27 cellular contexts compared by ENCODE assay signal in genomic region chr12:132740313-132740646, GRCh38.
"Had no signal": no experiment of that assay in that cellular context is flagged by ENCODE, and none has a peak within 500 bp of the region (broad histone marks: within the 10 kb centered on the region; RNA-seq: fewer than 3 reads in every experiment).

No MANE protein-coding gene starts in this region.

- H3K27ac Mint-ChIP-seq: activated CD4-positive, alpha-beta T cell treated with anti-CD3 and anti-CD28 coated beads for 36 hours; activated CD8-positive, alpha-beta memory T cell treated with anti-CD3 and anti-CD28 coated beads, Interleukin-2, amount 10 ng/mL, durations not matched to agents 7 days and 5 days; activated naive CD8-positive, alpha-beta T cell treated with anti-CD3 and anti-CD28 coated beads, Interleukin-2, amount 50 U/mL, for 24 hours; activated T-helper 1 cell treated with anti-CD3 and anti-CD28 coated beads, Interleukin-12 subunit alpha, Interleukin-12 subunit beta, Interleukin-2, Interleukin-4 antibody, amounts not matched to agents 30 ng/mL and 10 ng/mL and 1 ng/mL, durations not matched to agents 14 hours and 24 hours and 36 hours; brain had no signal

- H3K4me1 Mint-ChIP-seq: brain had no signal

- H3K27ac ChIP-seq: ascending aorta, WERI-Rb-1 had no signal

- H3K4me3 Mint-ChIP-seq: activated CD4-positive, alpha-beta T cell treated with anti-CD3 and anti-CD28 coated beads for 36 hours; activated CD8-positive, alpha-beta memory T cell treated with anti-CD3 and anti-CD28 coated beads, Interleukin-2, amount 10 ng/mL, durations not matched to agents 7 days and 5 days; activated naive CD8-positive, alpha-beta T cell treated with anti-CD3 and anti-CD28 coated beads, Interleukin-2, amount 50 U/mL, for 24 hours; activated T-cell treated with anti-CD3 and anti-CD28 coated beads, Interleukin-2, amount 50 U/mL, for 24 hours; activated T-helper 1 cell treated with anti-CD3 and anti-CD28 coated beads, Interleukin-12 subunit alpha, Interleukin-12 subunit beta, Interleukin-2, Interleukin-4 antibody, amounts not matched to agents 30 ng/mL and 10 ng/mL and 1 ng/mL, durations not matched to agents 14 hours and 24 hours and 36 hours; brain; T-cell had no signal

- H3K27me3 ChIP-seq: ascending aorta had no signal

- ATAC-seq: activated CD4-positive, alpha-beta T cell treated with anti-CD3 and anti-CD28 coated beads for 36 hours; activated CD8-positive, alpha-beta memory T cell treated with anti-CD3 and anti-CD28 coated beads, Interleukin-2, amount 10 ng/mL, durations not matched to agents 7 days and 5 days; activated naive CD4-positive, alpha-beta T cell treated with anti-CD3 and anti-CD28 coated beads, Interleukin-2, amount 50 U/mL, for 72 hours; activated naive CD8-positive, alpha-beta T cell treated with anti-CD3 and anti-CD28 coated beads, Interleukin-2, amount 50 U/mL, for 24 hours; K562; Panc1; T-cell had no signal

- H3K9me3 ChIP-seq: ascending aorta had no signal

- DNase-seq: activated CD4-positive, alpha-beta T cell treated with anti-CD3 and anti-CD28 coated beads for 36 hours; activated CD8-positive, alpha-beta memory T cell treated with anti-CD3 and anti-CD28 coated beads, Interleukin-2, amount 10 ng/mL, durations not matched to agents 7 days and 5 days; activated effector memory CD4-positive, alpha-beta T cell treated with Interleukin-2 at 50 U/mL for 16 hours; activated naive CD4-positive, alpha-beta T cell; activated naive CD8-positive, alpha-beta T cell treated with anti-CD3 and anti-CD28 coated beads, Interleukin-2, amount 50 U/mL, for 24 hours; activated T-cell treated with anti-CD3 and anti-CD28 coated beads, Interleukin-2, amount 50 U/mL, for 24 hours; amniotic stem cell; Karpas-422; MM.1S; NCI-H1105 treated with DMSO at 0.1 percent for 48 hours; NCI-H1436 treated with DMSO at 0.1 percent for 48 hours; NCI-H187; NCI-H2081; NCI-H510A treated with DMSO at 0.1 percent for 48 hours; NCI-H69; NK-92 treated with Interleukin-12 subunit alpha and Interleukin-12 subunit beta, amount 100 ng/mL, for 24 hours; OCI-M1; RPMI8226; SHP77 treated with DMSO at 0.1 percent for 48 hours; T-cell; WERI-Rb-1 had no signal

- H3K9me3 Mint-ChIP-seq: activated naive CD8-positive, alpha-beta T cell treated with anti-CD3 and anti-CD28 coated beads, Interleukin-2, amount 50 U/mL, for 24 hours; activated T-cell treated with anti-CD3 and anti-CD28 coated beads, Interleukin-2, amount 50 U/mL, for 24 hours; activated T-helper 1 cell treated with anti-CD3 and anti-CD28 coated beads, Interleukin-12 subunit alpha, Interleukin-12 subunit beta, Interleukin-2, Interleukin-4 antibody, amounts not matched to agents 30 ng/mL and 10 ng/mL and 1 ng/mL, durations not matched to agents 14 hours and 24 hours and 36 hours; brain; T-cell had no signal

- H3K4me3 ChIP-seq: ascending aorta, K562 had no signal

- H3K27me3 Mint-ChIP-seq: activated CD4-positive, alpha-beta T cell treated with anti-CD3 and anti-CD28 coated beads for 36 hours; activated CD8-positive, alpha-beta memory T cell treated with anti-CD3 and anti-CD28 coated beads, Interleukin-2, amount 10 ng/mL, durations not matched to agents 7 days and 5 days; activated naive CD8-positive, alpha-beta T cell treated with anti-CD3 and anti-CD28 coated beads, Interleukin-2, amount 50 U/mL, for 24 hours; activated T-cell treated with anti-CD3 and anti-CD28 coated beads, Interleukin-2, amount 50 U/mL, for 24 hours; brain; T-cell had no signal

- H3K4me1 ChIP-seq: ascending aorta had no signal
